Comparison of ENCODE assay signal across 1 cellular context in genomic region chr20:63689046-63690000, GRCh38.
TF ChIP-seq lines count a peak whose summit lies in the region.

No MANE protein-coding gene starts in this region.

TF ChIP-seq in IMR-90, 13 proteins besides CTCF, POLR2A, EP300 and RAD21:
- TF ChIP-seq FOS (IDR thresholded peaks at IDR 0.05; ENCODE audit: low read depth, low read length) (no peak), MAFK (IDR thresholded peaks at IDR 0.05; ENCODE audit: low read depth, low read length) (no peak), NFE2L2 (IDR thresholded peaks at IDR 0.05; ENCODE audit: low read depth, low read length) (no peak), RCOR1 (IDR thresholded peaks at IDR 0.05; ENCODE audit: insufficient replicate concordance, low read length) (no peak), ELK1 (IDR thresholded peaks at IDR 0.05; ENCODE audit: borderline replicate concordance, low read depth, low read length) (no peak), MAZ (IDR thresholded peaks at IDR 0.05; ENCODE audit: borderline replicate concordance, low read depth, low read length) (no peak), CEBPB (IDR thresholded peaks at IDR 0.05; ENCODE audit: low read depth, low read length) (no peak), CHD1 (IDR thresholded peaks at IDR 0.05; ENCODE audit: low read depth, low read length) (no peak), RFX5 (IDR thresholded peaks at IDR 0.05; ENCODE audit: low read depth, low read length) (no peak), SMC3 (IDR thresholded peaks at IDR 0.05; ENCODE audit: low read depth, low read length) (no peak), BHLHE40 (IDR thresholded peaks at IDR 0.05; ENCODE audit: low read depth, low read length) (no peak), MXI1 (IDR thresholded peaks at IDR 0.05; ENCODE audit: borderline replicate concordance, low read depth, low read length) (no peak)
- TF ChIP-seq, protein P1, sequence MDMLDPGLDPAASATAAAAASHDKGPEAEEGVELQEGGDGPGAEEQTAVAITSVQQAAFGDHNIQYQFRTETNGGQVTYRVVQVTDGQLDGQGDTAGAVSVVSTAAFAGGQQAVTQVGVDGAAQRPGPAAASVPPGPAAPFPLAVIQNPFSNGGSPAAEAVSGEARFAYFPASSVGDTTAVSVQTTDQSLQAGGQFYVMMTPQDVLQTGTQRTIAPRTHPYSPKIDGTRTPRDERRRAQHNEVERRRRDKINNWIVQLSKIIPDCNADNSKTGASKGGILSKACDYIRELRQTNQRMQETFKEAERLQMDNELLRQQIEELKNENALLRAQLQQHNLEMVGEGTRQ (IDR thresholded peaks at IDR 0.05; ENCODE audit: low read depth, low read length): no peak
